ENCODE assay signal across 8 cellular contexts in the genomic region with DNA sequence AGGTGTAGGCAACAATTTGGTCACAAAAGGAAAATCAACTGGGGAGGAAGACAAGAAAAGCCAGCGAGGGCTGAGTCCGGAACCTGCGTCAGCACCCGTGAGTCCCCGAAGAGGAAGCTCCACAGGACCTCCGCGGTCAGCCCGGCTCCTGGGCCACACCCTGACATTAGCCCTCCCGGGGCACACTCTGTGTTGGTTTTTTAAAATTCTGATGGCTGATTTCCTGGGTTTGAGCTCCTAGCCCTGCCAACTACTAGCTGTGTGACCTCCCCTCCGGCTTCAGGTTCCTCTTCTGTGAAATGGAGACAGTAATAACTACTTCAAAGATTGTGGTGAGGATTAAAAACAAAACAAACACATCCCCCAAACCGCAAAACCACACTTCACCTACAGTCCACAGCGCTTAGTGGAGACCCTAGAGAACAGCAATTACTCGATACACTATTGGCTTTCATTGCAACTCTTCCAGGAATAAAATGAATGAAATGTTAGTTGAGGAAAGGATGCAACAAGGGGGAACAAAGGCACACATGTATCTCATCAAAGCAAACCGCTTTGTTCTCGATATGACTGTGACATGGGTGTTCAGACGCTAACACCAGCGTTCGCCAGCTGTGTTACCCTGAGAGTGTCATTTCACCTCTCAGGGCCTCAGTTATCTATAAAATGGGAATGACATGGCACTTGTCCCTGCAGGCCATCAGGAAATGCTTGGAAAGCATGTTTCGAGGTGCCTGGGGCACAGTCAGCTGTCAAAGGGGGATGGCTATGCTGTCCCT. TPM values are rescaled to one million over a fixed set of nuclear protein-coding genes. Genes with fewer than 3 reads are reported as not detected.
A peak's percentile ranks its signal among the peaks of the same experiment; 100 is the strongest.
DNase-seq lines count a peak whose midpoint lies in the region; ATAC-seq, FAIRE-seq and TF ChIP-seq lines count a peak whose summit lies in the region.
"Had no signal": no experiment of that assay in that cellular context is flagged by ENCODE, and none has a peak within 500 bp of the region (broad histone marks: within the 10 kb centered on the region; RNA-seq: fewer than 3 reads in every experiment).

No MANE protein-coding gene starts in this region.

- BruUV-seq in K562 (replicated peaks; lab: Mats Ljungman, UMichigan) = no TSS peak

- CTCF ChIA-PET in K562 (lab: Yijun Ruan, JAX; ENCODE audit: low intra/inter-chr PET ratio) = no interaction called here

- POLR2A ChIA-PET in K562 (lab: Yijun Ruan, JAX) = interaction anchor here (0.7 kb wide), 1 partner anchor 160 kb away, joined by 3 read pairs; no protein-coding TSS in a partner anchor

- DNase-seq in K562 (ENCODE audit: extremely low read depth in 1 of 4, low spot score in 3 of 4) = no peak
- peak in 3 of 4 experiments; percentile 26 to 42 (median 38) for DNase-seq in stimulated activated CD4-positive, alpha-beta T cell treated with anti-CD3 and anti-CD28 coated beads, Interleukin-1b, Interleukin-23, amount 100 ng/mL, for 24 hours (ENCODE audit: low read depth in 4 of 4, low spot score in 1 of 4)
- DNase-seq in NCI-H345 treated with DMSO at 0.1 percent for 48 hours (lab: John Stamatoyannopoulos, UW; ENCODE audit: unreplicated experiment) = no peak
- no peak for DNase-seq in foreskin keratinocyte

- intact Hi-C loops in K562 (cut with micrococcal nuclease) = no loop called here

- TF ChIP-seq CTCF in SU-DHL-6 (IDR thresholded peaks at IDR 0.05; ENCODE audit: insufficient read depth, low read length, poor library complexity, severe bottlenecking) = no peak
- TF ChIP-seq CTCF in K562 (IDR thresholded peaks at IDR 0.05 in 2 of 3, conservative IDR thresholded peaks at IDR 0.05 in 1 of 3; ENCODE audit: insufficient read depth in 2 of 3, low read depth in 1 of 3, low read length in 3 of 3) = no peak
- no peak for TF ChIP-seq CTCF in foreskin keratinocyte (conservative IDR thresholded peaks at IDR 0.05)

- H3K4me1 ChIP-seq in K562 (replicated peaks in 1 of 2; ENCODE audit: control insufficient read depth in 2 of 2, insufficient read depth in 2 of 2, low read length in 2 of 2) (peaks cover 0 to 3% of the 10 kb centered on the region in 2 experiments; a peak in 4 of 5 replicates), foreskin keratinocyte (peaks cover 18% of the 10 kb centered on the region)

- in situ Hi-C loops in K562 (cut with MboI) = loop anchor here (25.0 kb wide), 1 partner anchor 593 kb away; no protein-coding TSS in a partner anchor

- no peak for TF ChIP-seq POLR2A in K562 (conservative IDR thresholded peaks at IDR 0.05)

- H3K4me2 ChIP-seq in SU-DHL-6 (ENCODE audit: low read depth, low read length, poor library complexity, severe bottlenecking) = peak overlapping the region; percentile 49
- H3K4me2 ChIP-seq in K562 (ENCODE audit: insufficient read depth, low read length) = no peak overlapping the region

- H4K20me1 ChIP-seq in SU-DHL-6 (ENCODE audit: low read depth, low read length) (no peaks in the 10 kb centered on the region), K562 (replicated peaks; ENCODE audit: control insufficient read depth, insufficient read depth, low read length) (peaks cover 11% of the 10 kb centered on the region)

- TF ChIP-seq EP300 in K562 (IDR thresholded peaks at IDR 0.05; ENCODE audit: low read length) = no peak

- H3F3A ChIP-seq in SU-DHL-6 (ENCODE audit: insufficient read depth) = peaks cover 24% of the 10 kb centered on the region

- no peak overlapping the region for H3K9ac ChIP-seq in SU-DHL-6 (ENCODE audit: low read length)
- H3K9ac ChIP-seq in K562 (ENCODE audit: insufficient read depth in 1 of 2, low read depth in 2 of 2, low read length in 2 of 2) = no peak overlapping the region

- H3K27ac ChIP-seq in SU-DHL-6 (ENCODE audit: low read depth, low read length) = no peak overlapping the region
- no peak overlapping the region for H3K27ac ChIP-seq in K562 (ENCODE audit: extremely low read depth, low read depth, low read length)
- no peak overlapping the region for H3K27ac ChIP-seq in foreskin keratinocyte

- H3K9me3 ChIP-seq in SU-DHL-6 (ENCODE audit: insufficient read depth, low read length) (no peaks in the 10 kb centered on the region), K562 (replicated peaks; ENCODE audit: control insufficient read depth, insufficient read depth, low read depth, low read length) (no peaks in the 10 kb centered on the region)

- 3% methylated on average over 19 of the region's 19 CpGs for WGBS in K562 (ENCODE audit: insufficient coverage, low coverage, missing lambda C conversion rate)

- peak; percentile 57 for FAIRE-seq in K562 (lab: Jason Lieb, UNC)

- H3K79me2 ChIP-seq in SU-DHL-6 (ENCODE audit: insufficient read depth, low read length) = no peaks in the 10 kb centered on the region
- no peaks in the 10 kb centered on the region for H3K79me2 ChIP-seq in K562 (ENCODE audit: control insufficient read depth, insufficient read depth, low read length)

- H3K4me3 ChIP-seq in SU-DHL-6 (ENCODE audit: insufficient read depth, low read length, poor library complexity, severe bottlenecking) (no peak overlapping the region), K562 (no peak overlapping the region)

- no peak for TF ChIP-seq RAD21 in K562 (CRISPR knock-in tag; conservative IDR thresholded peaks at IDR 0.05 in 1 of 2, IDR thresholded peaks at IDR 0.05 in 1 of 2)

- H3K27me3 ChIP-seq in SU-DHL-6 (ENCODE audit: low read length) (no peaks in the 10 kb centered on the region; the same call in 1 of the 2 replicates), K562 (ENCODE audit: control insufficient read depth in 2 of 2, insufficient read depth in 2 of 2, low read length in 2 of 2) (peaks cover 24 to 81% of the 10 kb centered on the region in 2 experiments; a peak in 4 of 5 replicates), foreskin keratinocyte (peaks cover 29% of the 10 kb centered on the region)

- H3K9me1 ChIP-seq in K562 (ENCODE audit: control insufficient read depth, insufficient read depth, low read length) = no peaks in the 10 kb centered on the region

- H2AFZ ChIP-seq in SU-DHL-6 (ENCODE audit: low read depth, low read length, severe bottlenecking) (no peak overlapping the region), K562 (ENCODE audit: low read depth, low read length) (no peak overlapping the region)

- H3K36me3 ChIP-seq in SU-DHL-6 (ENCODE audit: low read length) (no peaks in the 10 kb centered on the region), K562 (ENCODE audit: control insufficient read depth, insufficient read depth, low read length) (no peaks in the 10 kb centered on the region)

- H3K9me2 ChIP-seq in SU-DHL-6 (replicated peaks; ENCODE audit: insufficient read depth, low read length) = no peaks in the 10 kb centered on the region

- ATAC-seq in GM19043 (IDR thresholded peaks at IDR 0.05; ENCODE audit: low read depth, unreplicated experiment) (peak; percentile 68), HG03045 (IDR thresholded peaks at IDR 0.05; ENCODE audit: unreplicated experiment) (peak; percentile 48), K562 (peak; percentile 47), foreskin keratinocyte (no peak)

TF ChIP-seq in K562, 482 proteins besides CTCF, POLR2A, EP300 and RAD21 (continues in another document):
- 0 out of 2 replicates have a peak, but pooled peaks have one; percentile 9 for TF ChIP-seq CBFA2T3 (IDR thresholded peaks at IDR 0.05)

RNA-seq across cellular contexts. Expression of a gene that starts 1.0 kb away (rescaled TPM):
- total RNA-seq in K562 (2011; cell fraction: chromatin; rRNA removed; ENCODE audit: low replicate concordance) = not detected in 2 replicates
- not detected in 2 replicates for total RNA-seq in K562 (2011; cell fraction: nucleolus; rRNA removed)
- not detected in 2 replicates for total RNA-seq in K562 (2011; cell fraction: nucleoplasm; rRNA removed)
- total RNA-seq in K562 (2014; rRNA removed) (not detected in 2 replicates), K562 (2014; rRNA removed; fragmentation: Illumina TruSeq; extraction: Trizol) (not detected in 2 replicates), K562 (2015; rRNA removed; fragmentation: Illumina TruSeq; extraction: Trizol) (not detected in 2 replicates), K562 (2021) (not detected in 2 replicates), foreskin keratinocyte (not detected in 2 replicates)
- polyA plus RNA-seq in K562 (2011; rRNA removed) (not detected in 2 replicates), K562 (2014; fragmentation: Illumina TruSeq; extraction: Trizol) (not detected in 2 replicates), K562 (2014; fragmentation: Nextera tagmentation; extraction: Ambion mirVana) (not detected), K562 (2014; rRNA removed) (not detected in 2 replicates), foreskin keratinocyte (0.08 TPM in 1 of 2 replicates, not detected in the other)
- not detected in 2 replicates for polyA plus RNA-seq in K562 (2011; cell fraction: cytosol; rRNA removed)
- not detected in 2 replicates for polyA plus RNA-seq in K562 (2011; cell fraction: nucleus; rRNA removed)
- not detected in 2 replicates for polyA plus RNA-seq in K562 (2012)
- polyA minus RNA-seq in K562 (2011; rRNA and poly(A)+ RNA removed) = not detected in 2 replicates
- not detected in 2 replicates for polyA minus RNA-seq in K562 (2011; cell fraction: cytosol; rRNA and poly(A)+ RNA removed)
- polyA minus RNA-seq in K562 (2011; cell fraction: nucleus; rRNA and poly(A)+ RNA removed) = not detected in 2 replicates

RNA-seq across cellular contexts. Expression of a gene that starts 58.3 kb away (rescaled TPM):
- total RNA-seq in K562 (2011; cell fraction: chromatin; rRNA removed; ENCODE audit: low replicate concordance) = 0.70 and 2.3 TPM in 2 replicates
- total RNA-seq in K562 (2011; cell fraction: nucleolus; rRNA removed) = 0.92 and 1.3 TPM in 2 replicates
- total RNA-seq in K562 (2011; cell fraction: nucleoplasm; rRNA removed) = 0.38 and 1.2 TPM in 2 replicates
- total RNA-seq in K562 (2014; rRNA removed) = 0.05 and 0.16 TPM in 2 replicates
- total RNA-seq in K562 (2014; rRNA removed; fragmentation: Illumina TruSeq; extraction: Trizol) = 0.13 and 0.18 TPM in 2 replicates
- total RNA-seq in K562 (2015; rRNA removed; fragmentation: Illumina TruSeq; extraction: Trizol) = 0.29 and 0.30 TPM in 2 replicates
- total RNA-seq in K562 (2021) = 0.54 and 0.73 TPM in 2 replicates
- polyA plus RNA-seq in K562 (2011; rRNA removed) = 0.09 and 0.15 TPM in 2 replicates
- 0.04 and 0.48 TPM in 2 replicates for polyA plus RNA-seq in K562 (2011; cell fraction: cytosol; rRNA removed)
- polyA plus RNA-seq in K562 (2011; cell fraction: nucleus; rRNA removed) = 0.90 and 1.5 TPM in 2 replicates
- 0.14 and 0.21 TPM in 2 replicates for polyA plus RNA-seq in K562 (2012)
- polyA plus RNA-seq in K562 (2014; fragmentation: Illumina TruSeq; extraction: Trizol) = 0.12 and 0.14 TPM in 2 replicates
- polyA plus RNA-seq in K562 (2014; fragmentation: Nextera tagmentation; extraction: Ambion mirVana) = under 1 TPM; 0.10 to 0.15 TPM
- 0.12 and 0.46 TPM in 2 replicates for polyA plus RNA-seq in K562 (2014; rRNA removed)
- 0.72 and 1.2 TPM in 2 replicates for polyA minus RNA-seq in K562 (2011; rRNA and poly(A)+ RNA removed)
- polyA minus RNA-seq in K562 (2011; cell fraction: cytosol; rRNA and poly(A)+ RNA removed) = 1.2 TPM in 1 of 2 replicates, not detected in the other
- 0.67 and 1.1 TPM in 2 replicates for polyA minus RNA-seq in K562 (2011; cell fraction: nucleus; rRNA and poly(A)+ RNA removed)
- total RNA-seq in foreskin keratinocyte = not detected in 2 replicates
- not detected in 2 replicates for polyA plus RNA-seq in foreskin keratinocyte
- total RNA-seq: T-helper 2 cell treated with Interferon-gamma antibody and Interleukin-4, amounts not matched to agents 100 ng/mL and 5 ng/mL, for 36 hours had no signal

Comparison
In these comparisons a context has a peak if more than half of its experiments do, and no peak if none do; other contexts are left out.
1. DNase-seq: peak in stimulated activated CD4-positive, alpha-beta T cell treated with anti-CD3 and anti-CD28 coated beads, Interleukin-1b, Interleukin-23, amount 100 ng/mL, for 24 hours (3 of 4); none in K562 (0 of 4), NCI-H345 treated with DMSO at 0.1 percent for 48 hours (single experiment) and foreskin keratinocyte (0 of 2).